13 cellular contexts compared by ENCODE assay signal in the genomic region with DNA sequence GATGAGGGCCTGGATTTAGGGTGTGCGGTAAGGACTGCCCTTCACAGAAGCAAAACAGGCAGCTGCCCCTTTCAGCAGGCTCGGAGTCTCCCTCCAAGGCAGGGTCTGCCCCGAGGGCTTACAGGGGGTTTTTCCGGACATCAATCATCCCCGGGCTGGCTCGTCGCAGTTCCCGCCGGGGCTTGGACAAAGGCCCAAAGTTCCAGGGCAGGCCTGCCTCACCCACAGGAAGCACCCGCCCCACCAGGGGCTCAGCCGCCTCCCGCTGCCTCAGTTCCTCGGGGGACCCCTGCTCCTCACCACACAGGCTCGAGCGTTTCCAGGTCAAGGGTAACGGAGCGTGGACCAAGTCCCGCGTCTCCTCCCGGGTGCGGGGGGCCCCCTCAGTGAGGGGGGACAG. TPM values are rescaled to one million over a fixed set of nuclear protein-coding genes. Genes with fewer than 3 reads are reported as not detected.
"Had no signal": no experiment of that assay in that cellular context is flagged by ENCODE, and none has a peak within 500 bp of the region (broad histone marks: within the 10 kb centered on the region; RNA-seq: fewer than 3 reads in every experiment).

No MANE protein-coding gene starts in this region.

- H3K4me3 ChIP-seq: ascending aorta, psoas muscle, upper lobe of left lung had no signal

- H3K27me3 ChIP-seq: ascending aorta, upper lobe of left lung had no signal

- H3K9me3 ChIP-seq: ascending aorta, psoas muscle, upper lobe of left lung had no signal

- ATAC-seq: activated CD4-positive, CD25-positive, alpha-beta regulatory T cell treated with anti-CD3 and anti-CD28 coated beads, Interleukin-2, amount 50 U/mL, for 24 hours; left ventricle myocardium superior; psoas muscle; sciatic nerve had no signal

- H3K27ac ChIP-seq: ascending aorta, psoas muscle, upper lobe of left lung had no signal

- H3K4me1 ChIP-seq: psoas muscle, upper lobe of left lung had no signal

- DNase-seq: activated CD4-positive, alpha-beta T cell treated with anti-CD3 and anti-CD28 coated beads, Interleukin-2, amount 50 U/mL, for 48 hours; activated naive CD4-positive, alpha-beta T cell; left ventricle myocardium superior; mesendoderm; nephron progenitor cell; stimulated activated CD4-positive, alpha-beta T cell treated with anti-CD3 and anti-CD28 coated beads, Interleukin-12 subunit alpha, Interleukin-12 subunit beta, amount 100 ng/mL, for 4 hours had no signal

RNA-seq across cellular contexts. Expression of a gene that starts 50.9 kb away (rescaled TPM):
- total RNA-seq: activated T-helper 1 cell treated with anti-CD3 and anti-CD28 coated beads, Interleukin-12 subunit alpha, Interleukin-12 subunit beta, Interleukin-2, Interleukin-4 antibody, amounts not matched to agents 30 ng/mL and 10 ng/mL and 1 ng/mL, durations not matched to agents 14 hours and 24 hours and 36 hours; T-helper 2 cell treated with Interferon-gamma antibody and Interleukin-4, amounts not matched to agents 100 ng/mL and 5 ng/mL, for 36 hours had no signal

RNA-seq across cellular contexts. Expression of a gene that starts 53.0 kb away (rescaled TPM):
- total RNA-seq: ascending aorta had no signal
